8 cellular contexts compared by ENCODE assay signal in the genomic region with DNA sequence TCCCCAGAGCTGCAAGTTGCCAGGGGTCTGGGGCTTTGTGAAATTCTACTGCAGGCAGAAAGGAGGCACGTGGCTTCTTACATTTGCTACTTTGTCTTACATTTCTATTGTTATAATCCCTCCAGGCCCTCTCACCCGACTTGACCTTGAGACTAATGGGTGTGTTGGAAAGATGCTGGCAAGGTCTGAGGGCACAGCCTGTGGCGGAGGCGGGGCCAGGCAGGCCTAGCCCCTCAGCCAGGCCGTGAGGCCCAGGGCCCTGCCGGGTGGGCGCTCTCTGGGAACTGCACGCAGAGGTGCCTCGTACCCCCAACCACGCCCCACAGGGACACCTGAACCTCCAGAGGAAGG.
DNase-seq lines count a peak whose midpoint lies in the region; ATAC-seq and TF ChIP-seq lines count a peak whose summit lies in the region.

No MANE protein-coding gene starts in this region.

- H3K9me3 Mint-ChIP-seq in CD4-positive, alpha-beta T cell = no peaks in the 10 kb centered on the region

- intact Hi-C loops in prostate gland (cut with DNase I) = no loop called here
- intact Hi-C loops in CD4-positive, alpha-beta T cell (cut with DNase I, micrococcal nuclease) = no loop called here

- TF ChIP-seq CTCF in prostate gland (IDR thresholded peaks at IDR 0.05) = no peak
- TF ChIP-seq CTCF in CD4-positive, alpha-beta T cell (IDR thresholded peaks at IDR 0.05) = no peak

- no peak overlapping the region; the same call in 1 of the 2 replicates for H3K4me3 ChIP-seq in HUES6 (ENCODE audit: low read depth, low read length)
- peak overlapping the region; percentile 15 for H3K4me3 ChIP-seq in effector memory CD4-positive, alpha-beta T cell (ENCODE audit: insufficient read depth, low read depth, low read length, poor library complexity, severe bottlenecking)
- H3K4me3 ChIP-seq in prostate gland = no peak overlapping the region

- no peaks in the 10 kb centered on the region for H3K36me3 ChIP-seq in HUES6 (ENCODE audit: control insufficient read depth, insufficient read depth, low read length)
- no peaks in the 10 kb centered on the region for H3K36me3 ChIP-seq in effector memory CD4-positive, alpha-beta T cell (ENCODE audit: control insufficient read depth, insufficient read depth, low read length)
- H3K36me3 ChIP-seq in prostate gland = no peaks in the 10 kb centered on the region

- H3K9me3 ChIP-seq in HUES6 (ENCODE audit: control insufficient read depth, insufficient read depth, low read depth, low read length) = peaks cover 7% of the 10 kb centered on the region
- H3K9me3 ChIP-seq in effector memory CD4-positive, alpha-beta T cell (ENCODE audit: control insufficient read depth, low read length) = no peaks in the 10 kb centered on the region
- no peaks in the 10 kb centered on the region for H3K9me3 ChIP-seq in prostate gland
- no peaks in the 10 kb centered on the region for H3K9me3 ChIP-seq in CD4-positive, alpha-beta T cell (ENCODE audit: control insufficient read depth, low read length)

- H3K27me3 ChIP-seq in HUES6 (ENCODE audit: control insufficient read depth, insufficient read depth, low read length) (no peaks in the 10 kb centered on the region), prostate gland (replicated peaks; ENCODE audit: insufficient read depth) (no peaks in the 10 kb centered on the region)
- H3K27me3 ChIP-seq in effector memory CD4-positive, alpha-beta T cell (replicated peaks; ENCODE audit: control insufficient read depth, insufficient read depth, low read length, poor library complexity, severe bottlenecking) = no peaks in the 10 kb centered on the region
- no peaks in the 10 kb centered on the region for H3K27me3 ChIP-seq in CD4-positive, alpha-beta T cell (ENCODE audit: control insufficient read depth, insufficient read depth, low read length)

- H3K27me3 Mint-ChIP-seq in CD4-positive, alpha-beta T cell = peaks cover 4% of the 10 kb centered on the region

- H3K27ac Mint-ChIP-seq in CD4-positive, alpha-beta T cell = no peak overlapping the region

- H3K36me3 Mint-ChIP-seq in CD4-positive, alpha-beta T cell (ENCODE audit: low read depth) = no peaks in the 10 kb centered on the region

- no peak for DNase-seq in effector memory CD4-positive, alpha-beta T cell
- DNase-seq in prostate gland (ENCODE audit: low spot score) (no peak), H4 (ENCODE audit: low spot score) (no peak), NCI-H1092 (lab: John Stamatoyannopoulos, UW) (no peak), NCI-H1105 (lab: John Stamatoyannopoulos, UW) (no peak)
- DNase-seq in CD4-positive, alpha-beta T cell = no peak

- POLR2A ChIA-PET in CD4-positive, alpha-beta T cell (lab: Charles Lee) = no interaction called here

- H3K4me1 Mint-ChIP-seq in CD4-positive, alpha-beta T cell (ENCODE audit: low read depth) = no peaks in the 10 kb centered on the region

- H3K4me3 Mint-ChIP-seq in CD4-positive, alpha-beta T cell = no peak overlapping the region

- peak overlapping the region; percentile 71 for H3K9ac ChIP-seq in HUES6 (ENCODE audit: low read length)

- peaks cover 23% of the 10 kb centered on the region for H3K4me1 ChIP-seq in HUES6 (ENCODE audit: control insufficient read depth, insufficient read depth, low read length)
- H3K4me1 ChIP-seq in effector memory CD4-positive, alpha-beta T cell (ENCODE audit: control insufficient read depth, insufficient read depth, low read length, poor library complexity, severe bottlenecking) = peaks cover 3% of the 10 kb centered on the region
- H3K4me1 ChIP-seq in prostate gland (replicated peaks) = no peaks in the 10 kb centered on the region

- 43% methylated on average over 10 of the region's 10 CpGs for WGBS in prostate gland

- ATAC-seq in GM18498 (IDR thresholded peaks at IDR 0.05; ENCODE audit: unreplicated experiment) = peak; percentile 46
- no peak for ATAC-seq in CD4-positive, alpha-beta T cell (ENCODE audit: poor library complexity)

- H3K27ac ChIP-seq in HUES6 (ENCODE audit: low read depth, low read length) (peak overlapping the region; percentile 83; the same call in 1 of the 2 replicates), prostate gland (peak overlapping the region; percentile 62 to 73)
- no peak overlapping the region for H3K27ac ChIP-seq in effector memory CD4-positive, alpha-beta T cell (ENCODE audit: insufficient read depth, low read length, poor library complexity, severe bottlenecking)
- H3K27ac ChIP-seq in CD4-positive, alpha-beta T cell (ENCODE audit: low read depth, low read length) = no peak overlapping the region

- no peak for TF ChIP-seq POLR2A in prostate gland (IDR thresholded peaks at IDR 0.05)

- CTCF ChIA-PET in CD4-positive, alpha-beta T cell (lab: Charles Lee) = no interaction called here

Comparison
In these comparisons a context has a peak if more than half of its experiments do, and no peak if none do; other contexts are left out.
1. H3K27ac ChIP-seq: peak in HUES6 (single experiment) and prostate gland (2 of 2); none in effector memory CD4-positive, alpha-beta T cell (single experiment) and CD4-positive, alpha-beta T cell (single experiment).